2 cellular contexts compared by ENCODE assay signal in genomic region chr7:47452715-47453092, GRCh38.
TF ChIP-seq lines count a peak whose summit lies in the region.

No MANE protein-coding gene starts in this region.

TF ChIP-seq in A549, 52 proteins besides CTCF, POLR2A, EP300 and RAD21 (continued from another document):
- TF ChIP-seq, protein P1, sequence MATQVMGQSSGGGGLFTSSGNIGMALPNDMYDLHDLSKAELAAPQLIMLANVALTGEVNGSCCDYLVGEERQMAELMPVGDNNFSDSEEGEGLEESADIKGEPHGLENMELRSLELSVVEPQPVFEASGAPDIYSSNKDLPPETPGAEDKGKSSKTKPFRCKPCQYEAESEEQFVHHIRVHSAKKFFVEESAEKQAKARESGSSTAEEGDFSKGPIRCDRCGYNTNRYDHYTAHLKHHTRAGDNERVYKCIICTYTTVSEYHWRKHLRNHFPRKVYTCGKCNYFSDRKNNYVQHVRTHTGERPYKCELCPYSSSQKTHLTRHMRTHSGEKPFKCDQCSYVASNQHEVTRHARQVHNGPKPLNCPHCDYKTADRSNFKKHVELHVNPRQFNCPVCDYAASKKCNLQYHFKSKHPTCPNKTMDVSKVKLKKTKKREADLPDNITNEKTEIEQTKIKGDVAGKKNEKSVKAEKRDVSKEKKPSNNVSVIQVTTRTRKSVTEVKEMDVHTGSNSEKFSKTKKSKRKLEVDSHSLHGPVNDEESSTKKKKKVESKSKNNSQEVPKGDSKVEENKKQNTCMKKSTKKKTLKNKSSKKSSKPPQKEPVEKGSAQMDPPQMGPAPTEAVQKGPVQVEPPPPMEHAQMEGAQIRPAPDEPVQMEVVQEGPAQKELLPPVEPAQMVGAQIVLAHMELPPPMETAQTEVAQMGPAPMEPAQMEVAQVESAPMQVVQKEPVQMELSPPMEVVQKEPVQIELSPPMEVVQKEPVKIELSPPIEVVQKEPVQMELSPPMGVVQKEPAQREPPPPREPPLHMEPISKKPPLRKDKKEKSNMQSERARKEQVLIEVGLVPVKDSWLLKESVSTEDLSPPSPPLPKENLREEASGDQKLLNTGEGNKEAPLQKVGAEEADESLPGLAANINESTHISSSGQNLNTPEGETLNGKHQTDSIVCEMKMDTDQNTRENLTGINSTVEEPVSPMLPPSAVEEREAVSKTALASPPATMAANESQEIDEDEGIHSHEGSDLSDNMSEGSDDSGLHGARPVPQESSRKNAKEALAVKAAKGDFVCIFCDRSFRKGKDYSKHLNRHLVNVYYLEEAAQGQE (IDR thresholded peaks at IDR 0.05): no peak

TF ChIP-seq in SK-N-SH treated with all-trans-retinoic acid at 6 μM for 48 hours, 23 proteins besides CTCF, POLR2A, EP300 and RAD21 (continued from another document):
- TF ChIP-seq TSHZ2 (CRISPR knock-in tag; IDR thresholded peaks at IDR 0.05) (no peak), OSR1 (CRISPR knock-in tag; IDR thresholded peaks at IDR 0.05) (no peak)
